18 cellular contexts compared by ENCODE assay signal in the genomic region with DNA sequence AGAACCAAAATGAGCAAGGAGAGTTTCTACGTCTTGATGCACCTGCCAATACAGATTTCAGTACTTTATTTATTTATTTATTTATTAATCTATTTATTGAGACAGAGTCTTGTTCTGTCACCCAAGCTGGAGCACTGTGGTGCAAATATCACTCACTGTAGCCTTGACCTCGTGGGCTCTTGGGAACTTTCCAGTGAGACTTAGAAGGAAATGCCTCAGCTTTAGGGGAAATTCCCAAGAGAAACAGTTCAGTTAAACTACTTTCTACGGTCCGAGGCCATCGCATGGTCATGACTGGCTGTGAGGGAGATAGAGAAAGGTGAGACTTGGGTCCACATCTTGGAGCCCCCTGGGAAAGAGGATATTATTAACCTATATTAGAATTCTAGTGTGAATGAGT. TPM values are rescaled to one million over a fixed set of nuclear protein-coding genes. Genes with fewer than 3 reads are reported as not detected.
DNase-seq lines count a peak whose midpoint lies in the region; ATAC-seq lines count a peak whose summit lies in the region.
"Had no signal": no experiment of that assay in that cellular context is flagged by ENCODE, and none has a peak within 500 bp of the region (broad histone marks: within the 10 kb centered on the region; RNA-seq: fewer than 3 reads in every experiment).

No MANE protein-coding gene starts in this region.

- H3K36me3 Mint-ChIP-seq in activated naive CD8-positive, alpha-beta T cell treated with anti-CD3 and anti-CD28 coated beads, Interleukin-2, amount 50 U/mL, for 24 hours (ENCODE audit: low read depth): no peaks in the 10 kb centered on the region
- H3K36me3 Mint-ChIP-seq in activated naive CD8-positive, alpha-beta T cell treated with anti-CD3 and anti-CD28 coated beads for 36 hours: no peaks in the 10 kb centered on the region
- H3K36me3 Mint-ChIP-seq in activated T-helper 1 cell treated with anti-CD3 and anti-CD28 coated beads, Interleukin-12 subunit alpha, Interleukin-12 subunit beta, Interleukin-2, Interleukin-4 antibody, amounts not matched to agents 30 ng/mL and 10 ng/mL and 1 ng/mL, durations not matched to agents 14 hours and 24 hours and 36 hours (ENCODE audit: low read depth): no peaks in the 10 kb centered on the region
- H3K36me3 Mint-ChIP-seq in stimulated activated naive CD8-positive, alpha-beta T cell treated with anti-CD3 and anti-CD28 coated beads, Interleukin-15, Interleukin-2, amounts not matched to agents 100 ng/mL and 50 ng/mL, for 24 hours (ENCODE audit: low read depth): no peaks in the 10 kb centered on the region
- H3K36me3 Mint-ChIP-seq: activated naive CD4-positive, alpha-beta T cell treated with anti-CD3 and anti-CD28 coated beads, Interleukin-2, amount 50 U/mL, for 72 hours; immature natural killer cell had no signal

- intact Hi-C loops in activated T-helper 1 cell treated with anti-CD3 and anti-CD28 coated beads, Interleukin-12 subunit alpha, Interleukin-12 subunit beta, Interleukin-2, Interleukin-4 antibody, amounts not matched to agents 30 ng/mL and 10 ng/mL and 1 ng/mL, durations not matched to agents 14 hours and 24 hours and 36 hours (cut with micrococcal nuclease): no loop called here

- no peaks in the 10 kb centered on the region for H3K9me3 Mint-ChIP-seq in activated naive CD8-positive, alpha-beta T cell treated with anti-CD3 and anti-CD28 coated beads, Interleukin-2, amount 50 U/mL, for 24 hours
- no peaks in the 10 kb centered on the region for H3K9me3 Mint-ChIP-seq in activated naive CD8-positive, alpha-beta T cell treated with anti-CD3 and anti-CD28 coated beads for 36 hours
- H3K9me3 Mint-ChIP-seq in activated T-helper 1 cell treated with anti-CD3 and anti-CD28 coated beads, Interleukin-12 subunit alpha, Interleukin-12 subunit beta, Interleukin-2, Interleukin-4 antibody, amounts not matched to agents 30 ng/mL and 10 ng/mL and 1 ng/mL, durations not matched to agents 14 hours and 24 hours and 36 hours: no peaks in the 10 kb centered on the region
- H3K9me3 Mint-ChIP-seq in stimulated activated naive CD8-positive, alpha-beta T cell treated with anti-CD3 and anti-CD28 coated beads, Interleukin-15, Interleukin-2, amounts not matched to agents 100 ng/mL and 50 ng/mL, for 24 hours: no peaks in the 10 kb centered on the region
- H3K9me3 Mint-ChIP-seq: activated naive CD4-positive, alpha-beta T cell treated with anti-CD3 and anti-CD28 coated beads, Interleukin-2, amount 50 U/mL, for 72 hours; activated T-cell treated with anti-CD3 and anti-CD28 coated beads, Interleukin-2, amount 50 U/mL, for 24 hours; immature natural killer cell had no signal

- peak overlapping the region; percentile 63 for H3K27ac Mint-ChIP-seq in activated naive CD8-positive, alpha-beta T cell treated with anti-CD3 and anti-CD28 coated beads, Interleukin-2, amount 50 U/mL, for 24 hours
- no peak overlapping the region for H3K27ac Mint-ChIP-seq in activated naive CD8-positive, alpha-beta T cell treated with anti-CD3 and anti-CD28 coated beads for 36 hours
- peak overlapping the region; percentile 31 for H3K27ac Mint-ChIP-seq in activated T-helper 1 cell treated with anti-CD3 and anti-CD28 coated beads, Interleukin-12 subunit alpha, Interleukin-12 subunit beta, Interleukin-2, Interleukin-4 antibody, amounts not matched to agents 30 ng/mL and 10 ng/mL and 1 ng/mL, durations not matched to agents 14 hours and 24 hours and 36 hours
- peak overlapping the region; percentile 58 for H3K27ac Mint-ChIP-seq in stimulated activated naive CD8-positive, alpha-beta T cell treated with anti-CD3 and anti-CD28 coated beads, Interleukin-15, Interleukin-2, amounts not matched to agents 100 ng/mL and 50 ng/mL, for 24 hours
- H3K27ac Mint-ChIP-seq: activated T-cell treated with anti-CD3 and anti-CD28 coated beads, Interleukin-2, amount 50 U/mL, for 24 hours; immature natural killer cell had no signal

- H3K27me3 Mint-ChIP-seq in activated naive CD8-positive, alpha-beta T cell treated with anti-CD3 and anti-CD28 coated beads, Interleukin-2, amount 50 U/mL, for 24 hours: no peaks in the 10 kb centered on the region
- H3K27me3 Mint-ChIP-seq in activated naive CD8-positive, alpha-beta T cell treated with anti-CD3 and anti-CD28 coated beads for 36 hours: no peaks in the 10 kb centered on the region
- no peaks in the 10 kb centered on the region for H3K27me3 Mint-ChIP-seq in activated T-helper 1 cell treated with anti-CD3 and anti-CD28 coated beads, Interleukin-12 subunit alpha, Interleukin-12 subunit beta, Interleukin-2, Interleukin-4 antibody, amounts not matched to agents 30 ng/mL and 10 ng/mL and 1 ng/mL, durations not matched to agents 14 hours and 24 hours and 36 hours (ENCODE audit: insufficient read depth)
- H3K27me3 Mint-ChIP-seq in stimulated activated naive CD8-positive, alpha-beta T cell treated with anti-CD3 and anti-CD28 coated beads, Interleukin-15, Interleukin-2, amounts not matched to agents 100 ng/mL and 50 ng/mL, for 24 hours: no peaks in the 10 kb centered on the region
- H3K27me3 Mint-ChIP-seq: activated T-cell treated with anti-CD3 and anti-CD28 coated beads, Interleukin-2, amount 50 U/mL, for 24 hours had no signal

- DNase-seq in activated naive CD8-positive, alpha-beta T cell treated with anti-CD3 and anti-CD28 coated beads, Interleukin-2, amount 50 U/mL, for 24 hours: no peak
- DNase-seq in activated naive CD8-positive, alpha-beta T cell treated with anti-CD3 and anti-CD28 coated beads for 36 hours: no peak
- no peak for DNase-seq in activated T-helper 1 cell treated with anti-CD3 and anti-CD28 coated beads, Interleukin-12 subunit alpha, Interleukin-12 subunit beta, Interleukin-2, Interleukin-4 antibody, amounts not matched to agents 30 ng/mL and 10 ng/mL and 1 ng/mL, durations not matched to agents 14 hours and 24 hours and 36 hours (ENCODE audit: low spot score)
- DNase-seq in glomerular visceral epithelial cell (ENCODE audit: extremely low spot score): peak; percentile 27
- no peak for DNase-seq in AG08395 (ENCODE audit: low spot score)
- DNase-seq in NAMALWA (ENCODE audit: low spot score): no peak
- DNase-seq: activated T-cell treated with anti-CD3 and anti-CD28 coated beads, Interleukin-2, amount 50 U/mL, for 24 hours; colonic mucosa; GF-D8; immature natural killer cell; NCI-H1048; NCI-H1930; NCI-H510A; stimulated activated CD4-positive, alpha-beta T cell treated with anti-CD3 and anti-CD28 coated beads, Interleukin-4, amount 100 ng/mL, for 24 hours; T1000 had no signal

- no peak overlapping the region for H3K4me3 Mint-ChIP-seq in activated naive CD8-positive, alpha-beta T cell treated with anti-CD3 and anti-CD28 coated beads, Interleukin-2, amount 50 U/mL, for 24 hours
- no peak overlapping the region for H3K4me3 Mint-ChIP-seq in activated naive CD8-positive, alpha-beta T cell treated with anti-CD3 and anti-CD28 coated beads for 36 hours
- H3K4me3 Mint-ChIP-seq in activated T-helper 1 cell treated with anti-CD3 and anti-CD28 coated beads, Interleukin-12 subunit alpha, Interleukin-12 subunit beta, Interleukin-2, Interleukin-4 antibody, amounts not matched to agents 30 ng/mL and 10 ng/mL and 1 ng/mL, durations not matched to agents 14 hours and 24 hours and 36 hours: no peak overlapping the region
- peak overlapping the region; percentile 35 for H3K4me3 Mint-ChIP-seq in stimulated activated naive CD8-positive, alpha-beta T cell treated with anti-CD3 and anti-CD28 coated beads, Interleukin-15, Interleukin-2, amounts not matched to agents 100 ng/mL and 50 ng/mL, for 24 hours
- H3K4me3 Mint-ChIP-seq: activated T-cell treated with anti-CD3 and anti-CD28 coated beads, Interleukin-2, amount 50 U/mL, for 24 hours; immature natural killer cell had no signal

- H3K4me1 Mint-ChIP-seq in activated naive CD8-positive, alpha-beta T cell treated with anti-CD3 and anti-CD28 coated beads, Interleukin-2, amount 50 U/mL, for 24 hours: peaks cover 27% of the 10 kb centered on the region
- H3K4me1 Mint-ChIP-seq in activated naive CD8-positive, alpha-beta T cell treated with anti-CD3 and anti-CD28 coated beads for 36 hours: peaks cover 7% of the 10 kb centered on the region
- H3K4me1 Mint-ChIP-seq in activated T-helper 1 cell treated with anti-CD3 and anti-CD28 coated beads, Interleukin-12 subunit alpha, Interleukin-12 subunit beta, Interleukin-2, Interleukin-4 antibody, amounts not matched to agents 30 ng/mL and 10 ng/mL and 1 ng/mL, durations not matched to agents 14 hours and 24 hours and 36 hours (ENCODE audit: low read depth): peaks cover 27% of the 10 kb centered on the region
- peaks cover 30% of the 10 kb centered on the region for H3K4me1 Mint-ChIP-seq in stimulated activated naive CD8-positive, alpha-beta T cell treated with anti-CD3 and anti-CD28 coated beads, Interleukin-15, Interleukin-2, amounts not matched to agents 100 ng/mL and 50 ng/mL, for 24 hours (ENCODE audit: low read depth)
- H3K4me1 Mint-ChIP-seq: immature natural killer cell had no signal

- no peak for ATAC-seq in activated naive CD8-positive, alpha-beta T cell treated with anti-CD3 and anti-CD28 coated beads, Interleukin-2, amount 50 U/mL, for 24 hours
- no peak for ATAC-seq in GM18519 (IDR thresholded peaks at IDR 0.05; ENCODE audit: low FRiP score, unreplicated experiment)

RNA-seq across cellular contexts. Expression of gene HERC1, which starts 47.0 kb away (rescaled TPM):
- 10 to 100 TPM; 45.0 to 50.4 TPM for total RNA-seq in activated naive CD8-positive, alpha-beta T cell treated with anti-CD3 and anti-CD28 coated beads for 36 hours
- 67.5 and 76.8 TPM in 2 replicates for total RNA-seq in activated T-helper 1 cell treated with anti-CD3 and anti-CD28 coated beads, Interleukin-12 subunit alpha, Interleukin-12 subunit beta, Interleukin-2, Interleukin-4 antibody, amounts not matched to agents 30 ng/mL and 10 ng/mL and 1 ng/mL, durations not matched to agents 14 hours and 24 hours and 36 hours
